1 cellular context compared by ENCODE assay signal in genomic region chr21:39379986-39380891, GRCh38.
A peak's percentile ranks its signal among the peaks of the same experiment; 100 is the strongest.
TF ChIP-seq lines count a peak whose summit lies in the region.

No MANE protein-coding gene starts in this region.

TF ChIP-seq in HepG2, 621 proteins besides CTCF, POLR2A, EP300 and RAD21 (continued from another document and continues in another):
- TF ChIP-seq TRAFD1 (CRISPR knock-in tag; IDR thresholded peaks at IDR 0.05; ENCODE audit: borderline replicate concordance): no peak
- no peak for TF ChIP-seq TSC22D2 (CRISPR knock-in tag; IDR thresholded peaks at IDR 0.05; ENCODE audit: borderline replicate concordance)
- no peak for TF ChIP-seq SMARCC2 (IDR thresholded peaks at IDR 0.05)
- TF ChIP-seq ZNF670 (CRISPR knock-in tag; IDR thresholded peaks at IDR 0.05; ENCODE audit: borderline replicate concordance): no peak
- no peak for TF ChIP-seq BCL3 (CRISPR knock-in tag; IDR thresholded peaks at IDR 0.05)
- TF ChIP-seq MYPOP (CRISPR knock-in tag; IDR thresholded peaks at IDR 0.05): 0 out of 2 replicates have a peak, but pooled peaks have one; percentile 25
- peak; percentile 39 for TF ChIP-seq PHF20 (CRISPR knock-in tag; IDR thresholded peaks at IDR 0.05)
- no peak for TF ChIP-seq ATF7-NPFF (CRISPR knock-in tag; IDR thresholded peaks at IDR 0.05; ENCODE audit: low read depth)
- no peak for TF ChIP-seq MLXIP (CRISPR knock-in tag; IDR thresholded peaks at IDR 0.05; ENCODE audit: borderline replicate concordance)
- no peak for TF ChIP-seq NCOA5 (CRISPR knock-in tag; IDR thresholded peaks at IDR 0.05)
- no peak for TF ChIP-seq BRF2 (CRISPR knock-in tag; IDR thresholded peaks at IDR 0.05)
- no peak for TF ChIP-seq ZNF496 (CRISPR knock-in tag; IDR thresholded peaks at IDR 0.05; ENCODE audit: insufficient replicate concordance)
- no peak for TF ChIP-seq ZNF18 (CRISPR knock-in tag; IDR thresholded peaks at IDR 0.05; ENCODE audit: insufficient replicate concordance)
- no peak for TF ChIP-seq CREBL2 (CRISPR knock-in tag; IDR thresholded peaks at IDR 0.05; ENCODE audit: borderline replicate concordance)
- TF ChIP-seq FOXJ3 (CRISPR knock-in tag; IDR thresholded peaks at IDR 0.05; ENCODE audit: borderline replicate concordance): peak; percentile 54; the same call in 1 of the 2 replicates
- 0 out of 2 replicates have a peak, but pooled peaks have one; percentile 29 for TF ChIP-seq ZSCAN31 (CRISPR knock-in tag; IDR thresholded peaks at IDR 0.05; ENCODE audit: low read depth)
- TF ChIP-seq FOXA3 (CRISPR knock-in tag; IDR thresholded peaks at IDR 0.05): peak; percentile 19; the same call in 1 of the 2 replicates
- TF ChIP-seq TEAD3 (CRISPR knock-in tag; optimal IDR thresholded peaks at IDR 0.05; ENCODE audit: borderline replicate concordance): peak; percentile 40
- TF ChIP-seq SMYD3 (CRISPR knock-in tag; IDR thresholded peaks at IDR 0.05): no peak
- TF ChIP-seq HMGA1 (CRISPR knock-in tag; conservative IDR thresholded peaks at IDR 0.05): no peak
- no peak for TF ChIP-seq NFRKB (IDR thresholded peaks at IDR 0.05)
- TF ChIP-seq HCFC1 (IDR thresholded peaks at IDR 0.05; ENCODE audit: low read depth, low read length): 0 out of 2 replicates have a peak, but pooled peaks have one; percentile 30
- no peak for TF ChIP-seq TRIM24 (CRISPR knock-in tag; IDR thresholded peaks at IDR 0.05)
- TF ChIP-seq E2F2 (CRISPR knock-in tag; IDR thresholded peaks at IDR 0.05; ENCODE audit: borderline replicate concordance): no peak
- no peak for TF ChIP-seq ZSCAN25 (CRISPR knock-in tag; IDR thresholded peaks at IDR 0.05)
- no peak for TF ChIP-seq SMAD1 (CRISPR knock-in tag; IDR thresholded peaks at IDR 0.05; ENCODE audit: borderline replicate concordance, low read depth)
- TF ChIP-seq ZC3H13 (CRISPR knock-in tag; IDR thresholded peaks at IDR 0.05): no peak
- no peak for TF ChIP-seq DZIP1 (CRISPR knock-in tag; IDR thresholded peaks at IDR 0.05)
- TF ChIP-seq ZFP41 (CRISPR knock-in tag; IDR thresholded peaks at IDR 0.05; ENCODE audit: borderline replicate concordance): 0 out of 2 replicates have a peak, but pooled peaks have one; percentile 35
- no peak for TF ChIP-seq BRCA1 (CRISPR knock-in tag; IDR thresholded peaks at IDR 0.05)
- no peak for TF ChIP-seq PREB (CRISPR knock-in tag; IDR thresholded peaks at IDR 0.05)
- TF ChIP-seq ZNF30 (CRISPR knock-in tag; IDR thresholded peaks at IDR 0.05): no peak
- no peak for TF ChIP-seq TFE3 (CRISPR knock-in tag; IDR thresholded peaks at IDR 0.05)
- no peak for TF ChIP-seq YEATS4 (CRISPR knock-in tag; IDR thresholded peaks at IDR 0.05; ENCODE audit: borderline replicate concordance)
- TF ChIP-seq ZNF44 (CRISPR knock-in tag; IDR thresholded peaks at IDR 0.05): no peak
- no peak for TF ChIP-seq ZNF557 (CRISPR knock-in tag; IDR thresholded peaks at IDR 0.05)
- no peak for TF ChIP-seq STAG1 (CRISPR knock-in tag; IDR thresholded peaks at IDR 0.05)
- no peak for TF ChIP-seq KDM4B (CRISPR knock-in tag; IDR thresholded peaks at IDR 0.05)
- TF ChIP-seq ZNF563 (CRISPR knock-in tag; IDR thresholded peaks at IDR 0.05): peak; percentile 77
- TF ChIP-seq XRCC5 (optimal IDR thresholded peaks at IDR 0.05; ENCODE audit: low read length): peak; percentile 61
- TF ChIP-seq HBP1 (CRISPR knock-in tag; IDR thresholded peaks at IDR 0.05; ENCODE audit: low read depth): no peak
- no peak for TF ChIP-seq SETDB1 (CRISPR knock-in tag; IDR thresholded peaks at IDR 0.05; ENCODE audit: borderline replicate concordance)
- no peak for TF ChIP-seq ZFP1 (CRISPR knock-in tag; IDR thresholded peaks at IDR 0.05)
- TF ChIP-seq GZF1 (CRISPR knock-in tag; IDR thresholded peaks at IDR 0.05): no peak
- TF ChIP-seq CREM (IDR thresholded peaks at IDR 0.05): no peak
- TF ChIP-seq CREM (CRISPR knock-in tag; IDR thresholded peaks at IDR 0.05): no peak
- no peak for TF ChIP-seq HMG20A (CRISPR knock-in tag; IDR thresholded peaks at IDR 0.05; ENCODE audit: borderline replicate concordance)
- no peak for TF ChIP-seq SIN3B (IDR thresholded peaks at IDR 0.05; ENCODE audit: low read length)
- no peak for TF ChIP-seq HNRNPL (IDR thresholded peaks at IDR 0.05; ENCODE audit: low read depth, low read length)
- TF ChIP-seq RARG (CRISPR knock-in tag; IDR thresholded peaks at IDR 0.05; ENCODE audit: low read depth): no peak
